In genomic region chr5:169344629-169345028, GRCh38 we compare ENCODE assay signal across 21 cellular contexts. TPM values are rescaled to one million over a fixed set of nuclear protein-coding genes. Genes with fewer than 3 reads are reported as not detected.
DNase-seq lines count a peak whose midpoint lies in the region; ATAC-seq and TF ChIP-seq lines count a peak whose summit lies in the region.
"Had no signal": no experiment of that assay in that cellular context is flagged by ENCODE, and none has a peak within 500 bp of the region (broad histone marks: within the 10 kb centered on the region; RNA-seq: fewer than 3 reads in every experiment).

No MANE protein-coding gene starts in this region.

- WGBS in body of pancreas, 2 donors = 80 to 81% methylated on average over 3 of the region's 3 CpGs
- WGBS in trophoblast cell (ENCODE audit: extremely low coverage, insufficient coverage, insufficient read length) = no CpG with 5 or more reads among the region's 3 CpGs

- H3K27me3 ChIP-seq in body of pancreas (no peaks in the 10 kb centered on the region), trophoblast cell (ENCODE audit: insufficient read depth, low read length) (no peaks in the 10 kb centered on the region), upper lobe of right lung (no peaks in the 10 kb centered on the region)
- H3K27me3 ChIP-seq: BE2C, Peyer's patch had no signal

- ATAC-seq in body of pancreas (no peak), upper lobe of right lung (no peak)
- ATAC-seq: A549; CD8-positive, alpha-beta T cell; K562 had no signal

- H3K27ac ChIP-seq in body of pancreas (no peak overlapping the region), trophoblast cell (ENCODE audit: low read depth, low read length) (no peak overlapping the region), upper lobe of right lung (no peak overlapping the region)
- H3K27ac ChIP-seq: HL-60, Peyer's patch had no signal

- H3K14ac ChIP-seq in trophoblast cell (ENCODE audit: low read length) = no peak overlapping the region

- no peak overlapping the region for H3K4me2 ChIP-seq in trophoblast cell (ENCODE audit: low read length)
- H3K4me2 ChIP-seq: A549 had no signal

- H2BK120ac ChIP-seq in trophoblast cell (ENCODE audit: insufficient read depth, low read length, poor library complexity) = peak overlapping the region; percentile 25

- H3K36me3 ChIP-seq in body of pancreas (replicated peaks in 1 of 2; ENCODE audit: insufficient read depth in 1 of 2, low read depth in 2 of 2) = no peaks in the 10 kb centered on the region
- no peaks in the 10 kb centered on the region for H3K36me3 ChIP-seq in trophoblast cell (ENCODE audit: control insufficient read depth in 1 of 2, insufficient read depth in 2 of 2, low read length in 2 of 2)
- H3K36me3 ChIP-seq in upper lobe of right lung = no peaks in the 10 kb centered on the region
- H3K36me3 ChIP-seq: BE2C, Peyer's patch had no signal

- H3K4ac ChIP-seq in trophoblast cell (ENCODE audit: low read depth, low read length) = no peak overlapping the region

- H3K4me1 ChIP-seq in body of pancreas = no peaks in the 10 kb centered on the region
- H3K4me1 ChIP-seq in trophoblast cell (ENCODE audit: control insufficient read depth in 1 of 2, insufficient read depth in 2 of 2, low read length in 2 of 2) = peaks cover 3 to 11% of the 10 kb centered on the region in 2 experiments
- no peaks in the 10 kb centered on the region for H3K4me1 ChIP-seq in upper lobe of right lung
- H3K4me1 ChIP-seq: BE2C, Peyer's patch had no signal

- no peak overlapping the region for H2BK12ac ChIP-seq in trophoblast cell (ENCODE audit: low read length)

- TF ChIP-seq CTCF in body of pancreas (IDR thresholded peaks at IDR 0.05) (no peak), upper lobe of right lung (IDR thresholded peaks at IDR 0.05) (no peak)

- H2AFZ ChIP-seq in trophoblast cell (ENCODE audit: insufficient read depth, low read length, poor library complexity) = no peak overlapping the region

- H2AK5ac ChIP-seq in trophoblast cell (ENCODE audit: low read length) = no peak overlapping the region

- H3K79me2 ChIP-seq in trophoblast cell (ENCODE audit: control insufficient read depth, insufficient read depth, low read length, poor library complexity) = peaks cover 2% of the 10 kb centered on the region

- no peak overlapping the region for H4K12ac ChIP-seq in trophoblast cell (ENCODE audit: low read depth, low read length)

- no peak for TF ChIP-seq POLR2A in body of pancreas (IDR thresholded peaks at IDR 0.05)

- no peak overlapping the region for H3K9ac ChIP-seq in trophoblast cell (ENCODE audit: low read length)

- peaks cover 10% of the 10 kb centered on the region for H3K79me1 ChIP-seq in trophoblast cell (ENCODE audit: low read length)

- no peak overlapping the region for H2BK5ac ChIP-seq in trophoblast cell (ENCODE audit: low read depth, low read length, poor library complexity)

- intact Hi-C loops in body of pancreas (cut with DNase I) = no loop called here
- intact Hi-C loops in upper lobe of right lung (cut with DNase I) = no loop called here

- no peak overlapping the region for H4K8ac ChIP-seq in trophoblast cell (ENCODE audit: low read depth, low read length)

- H4K91ac ChIP-seq in trophoblast cell (ENCODE audit: low read depth, low read length) = peak overlapping the region; percentile 66

- DNase-seq in AG08396 (ENCODE audit: low spot score) (peak; percentile 52), GM04504 (ENCODE audit: low read depth) (peak; percentile 24), body of pancreas (peak in 3 of 4 donors; percentile 7 to 20 (median 17)), trophoblast cell (no peak), NCI-H69 (lab: John Stamatoyannopoulos, UW) (no peak), upper lobe of right lung (no peak)
- no peak for DNase-seq in activated CD4-positive, CD25-positive, alpha-beta regulatory T cell treated with anti-CD3 and anti-CD28 coated beads, Interleukin-2, amount 50 U/mL, for 72 hours
- DNase-seq in activated effector memory CD4-positive, alpha-beta T cell treated with anti-CD3 and anti-CD28 coated beads, Interleukin-2, amount 50 U/mL, for 16 hours = no peak
- DNase-seq: BE2C; CD8-positive, alpha-beta T cell; EL; H7; NCI-H1092; NCI-H1694 treated with DMSO at 0.1 percent for 48 hours; NCI-H446; NCI-H748 treated with DMSO at 0.1 percent for 48 hours; Peyer's patch; SHP77 had no signal

- H3K9me3 ChIP-seq in body of pancreas (no peaks in the 10 kb centered on the region), trophoblast cell (ENCODE audit: insufficient read depth, low read depth, low read length) (peaks cover 2% of the 10 kb centered on the region), upper lobe of right lung (no peaks in the 10 kb centered on the region)
- H3K9me3 ChIP-seq: BE2C, Peyer's patch had no signal

- H3K23ac ChIP-seq in trophoblast cell (ENCODE audit: low read length) = no peak overlapping the region

- no peak overlapping the region for H3K4me3 ChIP-seq in body of pancreas
- no peak overlapping the region for H3K4me3 ChIP-seq in trophoblast cell (ENCODE audit: low read depth, low read length)
- no peak overlapping the region for H3K4me3 ChIP-seq in upper lobe of right lung
- H3K4me3 ChIP-seq: A549, K562, Peyer's patch had no signal

- no peak overlapping the region for H3K18ac ChIP-seq in trophoblast cell (ENCODE audit: low read length)

RNA-seq across cellular contexts. Expression of gene SLIT3, which starts 43.7 kb away (rescaled TPM):
- total RNA-seq in body of pancreas = 1 to 10 TPM; 6.6 to 6.7 TPM
- polyA plus RNA-seq in trophoblast cell (2013) = 56.0 and 60.2 TPM in 2 replicates
- 70.0 TPM for total RNA-seq in upper lobe of right lung
- total RNA-seq: CD8-positive, alpha-beta T cell had no signal

Comparison
In these comparisons a context has a peak if more than half of its experiments do, and no peak if none do; other contexts are left out.
1. DNase-seq: peak in AG08396 (single experiment), GM04504 (single experiment) and body of pancreas (3 of 4); none in trophoblast cell (0 of 2), activated CD4-positive, CD25-positive, alpha-beta regulatory T cell treated with anti-CD3 and anti-CD28 coated beads, Interleukin-2, amount 50 U/mL, for 72 hours (single experiment), NCI-H69 (single experiment), activated effector memory CD4-positive, alpha-beta T cell treated with anti-CD3 and anti-CD28 coated beads, Interleukin-2, amount 50 U/mL, for 16 hours (single experiment) and upper lobe of right lung (single experiment).